Comparison of ENCODE assay signal across 19 cellular contexts in the genomic region with DNA sequence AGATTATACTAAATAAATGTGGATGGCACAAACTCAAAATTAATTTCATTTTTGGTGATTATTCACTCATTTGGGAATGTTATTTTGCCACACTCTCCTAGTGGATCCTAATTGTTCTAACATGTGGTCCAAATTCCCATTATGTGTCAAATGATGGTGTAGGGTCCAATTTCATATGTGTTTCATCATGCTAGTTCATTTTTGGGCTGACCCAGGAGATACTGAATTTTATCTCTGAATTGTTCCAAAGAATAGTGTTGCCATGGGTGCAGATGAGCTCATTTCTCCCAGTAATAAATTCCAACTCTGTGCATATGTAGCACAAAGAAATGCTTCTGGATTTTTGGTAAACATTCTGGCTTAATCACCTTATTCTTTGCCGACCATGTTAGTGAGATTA.
"Had no signal": no experiment of that assay in that cellular context is flagged by ENCODE, and none has a peak within 500 bp of the region (broad histone marks: within the 10 kb centered on the region; RNA-seq: fewer than 3 reads in every experiment).

No MANE protein-coding gene starts in this region.

- DNase-seq: colonic mucosa; cortex of kidney; dermis blood vessel endothelial cell; dorsolateral prefrontal cortex; effector CD4-positive, alpha-beta T cell; effector memory CD4-positive, alpha-beta T cell; foreskin keratinocyte; heart left ventricle; hypothalamus; left cardiac atrium; left lung; left ventricle myocardium superior; lower lobe of right lung; mesenchymal stem cell; midbrain; naive thymus-derived CD4-positive, alpha-beta T cell had no signal

- H3K4me3 ChIP-seq: colonic mucosa, dorsolateral prefrontal cortex, esophagus muscularis mucosa, gastroesophageal sphincter, heart left ventricle, hepatocyte, left lung, lower lobe of right lung had no signal

- H3K27ac ChIP-seq: colonic mucosa, dorsolateral prefrontal cortex, esophagus muscularis mucosa, foreskin keratinocyte, gastroesophageal sphincter, heart left ventricle, hepatocyte, left lung, lower lobe of right lung had no signal
